3 cellular contexts compared by ENCODE assay signal in genomic region chr5:160672521-160672920, GRCh38.
"Had no signal": no experiment of that assay in that cellular context is flagged by ENCODE, and none has a peak within 500 bp of the region (broad histone marks: within the 10 kb centered on the region; RNA-seq: fewer than 3 reads in every experiment).

No MANE protein-coding gene starts in this region.

- H3K4me3 ChIP-seq: GM12878 had no signal

- DNase-seq: GDM1, GF-D8 had no signal
